ENCODE assay signal across 18 cellular contexts in genomic region chr17:54933921-54934320, GRCh38. TPM values are rescaled to one million over a fixed set of nuclear protein-coding genes. Genes with fewer than 3 reads are reported as not detected.
DNase-seq lines count a peak whose midpoint lies in the region; ATAC-seq and TF ChIP-seq lines count a peak whose summit lies in the region.
"Had no signal": no experiment of that assay in that cellular context is flagged by ENCODE, and none has a peak within 500 bp of the region (broad histone marks: within the 10 kb centered on the region; RNA-seq: fewer than 3 reads in every experiment).

No MANE protein-coding gene starts in this region.

- no peak overlapping the region for H2AK5ac ChIP-seq in mesendoderm (ENCODE audit: low read length)

- H3K27me3 ChIP-seq in cardiac muscle cell: no peaks in the 10 kb centered on the region
- H3K27me3 ChIP-seq in right cardiac atrium (ENCODE audit: control insufficient read depth, insufficient read depth): no peaks in the 10 kb centered on the region
- no peaks in the 10 kb centered on the region for H3K27me3 ChIP-seq in colonic mucosa
- H3K27me3 ChIP-seq in mesendoderm (ENCODE audit: insufficient read depth, low read length, poor library complexity): no peaks in the 10 kb centered on the region
- H3K27me3 ChIP-seq: BLaER1 treated with 17β-estradiol and CSF1 and Interleukin-3, amounts not matched to agents 10 nM and 100 nM had no signal

- H3K4me2 ChIP-seq in mesendoderm (ENCODE audit: low read length): no peak overlapping the region
- H3K4me2 ChIP-seq: BLaER1 treated with 17β-estradiol and CSF1 and Interleukin-3, amounts not matched to agents 10 nM and 100 nM had no signal

- H3K9me3 ChIP-seq in cardiac muscle cell (ENCODE audit: low read depth) (no peaks in the 10 kb centered on the region), right cardiac atrium (ENCODE audit: control insufficient read depth, low read length) (no peaks in the 10 kb centered on the region), colonic mucosa (no peaks in the 10 kb centered on the region)
- H3K9me3 ChIP-seq: BLaER1 treated with 17β-estradiol and CSF1 and Interleukin-3, amounts not matched to agents 10 nM and 100 nM; HAP-1 had no signal

- no peak overlapping the region for H3K4ac ChIP-seq in mesendoderm (ENCODE audit: low read depth, low read length)

- H2BK15ac ChIP-seq in mesendoderm (replicated peaks; ENCODE audit: low read depth): no peak overlapping the region

- H3K9ac ChIP-seq in colonic mucosa (ENCODE audit: low read depth in 2 of 2, low read length in 2 of 2) (no peak overlapping the region), mesendoderm (ENCODE audit: low read length) (no peak overlapping the region)
- H3K9ac ChIP-seq: BLaER1 treated with 17β-estradiol and CSF1 and Interleukin-3, amounts not matched to agents 10 nM and 100 nM had no signal

- intact Hi-C loops in right cardiac atrium (cut with DNase I) (no loop called here), colonic mucosa (cut with DNase I) (no loop called here)

- H2BK120ac ChIP-seq in mesendoderm (ENCODE audit: low read depth, low read length): no peak overlapping the region

- H3K4me3 ChIP-seq in cardiac muscle cell (no peak overlapping the region), right cardiac atrium (ENCODE audit: low read length) (no peak overlapping the region), colonic mucosa (no peak overlapping the region), mesendoderm (ENCODE audit: low read length) (no peak overlapping the region)
- H3K4me3 ChIP-seq: BLaER1 treated with 17β-estradiol and CSF1 and Interleukin-3, amounts not matched to agents 10 nM and 100 nM; HAP-1 had no signal

- no peak overlapping the region for H4K5ac ChIP-seq in mesendoderm (ENCODE audit: low read length)

- ATAC-seq in right cardiac atrium: no peak

- no peak overlapping the region for H4K8ac ChIP-seq in mesendoderm (ENCODE audit: low read depth, low read length)

- no peak overlapping the region for H3K18ac ChIP-seq in mesendoderm (ENCODE audit: low read length)

- 74% methylated on average over 3 of the region's 3 CpGs for WGBS in right cardiac atrium
- WGBS in mesendoderm (ENCODE audit: extremely low coverage, insufficient coverage, low lambda C conversion rate): no CpG with 5 or more reads among the region's 3 CpGs

- no peak overlapping the region for H3K23ac ChIP-seq in mesendoderm (ENCODE audit: low read length)

- no peak overlapping the region for H3K56ac ChIP-seq in mesendoderm (ENCODE audit: low read length)

- TF ChIP-seq CTCF in cardiac muscle cell (IDR thresholded peaks at IDR 0.05; ENCODE audit: low read depth, low read length) (no peak), colonic mucosa (IDR thresholded peaks at IDR 0.05) (no peak)

- H3K79me1 ChIP-seq in mesendoderm (ENCODE audit: low read length): no peaks in the 10 kb centered on the region

- H3K4me1 ChIP-seq in cardiac muscle cell (ENCODE audit: low read depth) (peaks cover 9% of the 10 kb centered on the region), right cardiac atrium (ENCODE audit: control insufficient read depth, insufficient read depth, low read length) (no peaks in the 10 kb centered on the region), colonic mucosa (no peaks in the 10 kb centered on the region), mesendoderm (ENCODE audit: control insufficient read depth, low read depth, low read length) (peaks cover 2% of the 10 kb centered on the region)
- H3K4me1 ChIP-seq: BLaER1 treated with 17β-estradiol and CSF1 and Interleukin-3, amounts not matched to agents 10 nM and 100 nM; HAP-1 had no signal

- H3K36me3 ChIP-seq in cardiac muscle cell (peaks cover 9% of the 10 kb centered on the region), colonic mucosa (no peaks in the 10 kb centered on the region), mesendoderm (ENCODE audit: control insufficient read depth, insufficient read depth, low read length) (no peaks in the 10 kb centered on the region)
- H3K36me3 ChIP-seq: BLaER1 treated with 17β-estradiol and CSF1 and Interleukin-3, amounts not matched to agents 10 nM and 100 nM had no signal

- DNase-seq in cardiac muscle cell (ENCODE audit: low read depth in 1 of 2, low spot score in 1 of 2) (peak in 1 of 2 donors; percentile 37), right cardiac atrium (no peak), colonic mucosa (no peak), mesendoderm (peak; percentile 80), kidney tubule cell (ENCODE audit: low spot score) (no peak), A172 (ENCODE audit: low spot score) (no peak), H4 (ENCODE audit: low spot score) (no peak)
- no peak for DNase-seq in activated CD4-positive, alpha-beta T cell treated with anti-CD3 and anti-CD28 coated beads for 1 hour
- DNase-seq: AML-193; CD4-positive, alpha-beta T cell; DMS153; DMS79 treated with DMSO at 0.1 percent for 48 hours; EL; GOT3; IMR-90 had no signal

- no peaks in the 10 kb centered on the region for H3K79me2 ChIP-seq in mesendoderm (ENCODE audit: control insufficient read depth, insufficient read depth, low read length)

- H3K27ac ChIP-seq in cardiac muscle cell (peak overlapping the region; percentile 12), right cardiac atrium (ENCODE audit: low read length) (no peak overlapping the region), colonic mucosa (peak overlapping the region; percentile 37), mesendoderm (ENCODE audit: low read depth, low read length) (peak overlapping the region; percentile 40)
- H3K27ac ChIP-seq: 22Rv1; BLaER1 treated with 17β-estradiol and CSF1 and Interleukin-3, amounts not matched to agents 10 nM and 100 nM had no signal

- no peak overlapping the region for H2BK5ac ChIP-seq in mesendoderm (ENCODE audit: low read length)

RNA-seq across cellular contexts. Expression of gene TOM1L1, which starts 33.3 kb away (rescaled TPM):
- 26.4 and 37.7 TPM in 2 replicates for total RNA-seq in cardiac muscle cell
- polyA plus RNA-seq in cardiac muscle cell: 23.7 and 33.5 TPM in 2 replicates
- 10 to 100 TPM in 2 of 4 donors, 1 to 10 TPM in 2; 8.4 to 11.8 (median 10.2) TPM for total RNA-seq in right cardiac atrium
- 7.3 TPM for polyA plus RNA-seq in right cardiac atrium
- 10 to 100 TPM; 56.7 to 67.3 TPM for total RNA-seq in colonic mucosa
- 28.3 TPM for polyA plus RNA-seq in mesendoderm (2013, experiment 1 of 2)
- 31.0 TPM for polyA plus RNA-seq in mesendoderm (2013, experiment 2 of 2)
- total RNA-seq in A172 (2014; rRNA removed; shearing (Covaris generic)): 53.7 and 54.9 TPM in 2 replicates
- total RNA-seq in H4 (2014; rRNA removed; shearing (Covaris generic)): 51.0 and 70.0 TPM in 2 replicates
- total RNA-seq: CD4-positive, alpha-beta T cell had no signal

RNA-seq across cellular contexts. Expression of gene COX11, which starts 34.5 kb away (rescaled TPM):
- 96.9 and 121 TPM in 2 replicates for total RNA-seq in cardiac muscle cell
- polyA plus RNA-seq in cardiac muscle cell: 63.6 and 67.6 TPM in 2 replicates
- 10 to 100 TPM; 49.6 to 59.2 (median 51.1) TPM for total RNA-seq in right cardiac atrium
- 39.1 TPM for polyA plus RNA-seq in right cardiac atrium
- total RNA-seq in colonic mucosa: 10 to 100 TPM; 58.3 to 70.5 TPM
- 57.7 TPM for polyA plus RNA-seq in mesendoderm (2013, experiment 1 of 2)
- 58.5 TPM for polyA plus RNA-seq in mesendoderm (2013, experiment 2 of 2)
- total RNA-seq in A172 (2014; rRNA removed; shearing (Covaris generic)): 90.2 and 92.6 TPM in 2 replicates
- total RNA-seq in H4 (2014; rRNA removed; shearing (Covaris generic)): 111 and 122 TPM in 2 replicates

RNA-seq across cellular contexts. Expression of gene STXBP4, which starts 34.6 kb away (rescaled TPM):
- total RNA-seq in cardiac muscle cell (24.6 and 26.4 TPM in 2 replicates), right cardiac atrium (10 to 100 TPM in 1 of 4 donors, 1 to 10 TPM in 3; 8.9 to 10.8 (median 9.7) TPM), colonic mucosa (1 to 10 TPM; 6.2 to 6.6 TPM)
- polyA plus RNA-seq in cardiac muscle cell (14.8 and 14.9 TPM in 2 replicates), right cardiac atrium (2.6 TPM)
- 9.0 TPM for polyA plus RNA-seq in mesendoderm (2013, experiment 1 of 2)
- 9.6 TPM for polyA plus RNA-seq in mesendoderm (2013, experiment 2 of 2)
- total RNA-seq in A172 (2014; rRNA removed; shearing (Covaris generic)): 12.8 and 32.4 TPM in 2 replicates
- total RNA-seq in H4 (2014; rRNA removed; shearing (Covaris generic)): 19.4 and 21.6 TPM in 2 replicates
